ENCODE assay signal across 4 cellular contexts in the genomic region with DNA sequence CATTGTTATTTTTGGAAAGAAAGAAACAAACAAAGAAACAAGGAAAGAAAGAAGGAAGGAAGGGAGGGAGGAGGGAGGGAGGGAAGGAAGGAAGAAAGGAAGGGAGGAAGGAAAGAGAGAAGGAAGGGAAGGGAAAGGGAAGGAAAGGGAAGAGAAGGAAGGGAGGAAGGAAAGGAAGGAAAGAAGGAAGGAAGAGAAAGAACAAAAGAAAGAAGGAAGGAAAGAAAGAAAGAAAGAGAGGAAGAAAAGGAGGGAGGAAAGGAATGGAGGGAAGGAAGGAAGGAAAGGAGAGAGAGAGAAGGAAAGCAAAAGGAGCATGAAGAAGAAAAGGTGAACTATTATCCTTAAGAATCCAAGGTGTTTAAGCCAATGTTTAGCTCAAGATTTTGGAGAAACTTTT.
"Had no signal": no experiment of that assay in that cellular context is flagged by ENCODE, and none has a peak within 500 bp of the region (broad histone marks: within the 10 kb centered on the region; RNA-seq: fewer than 3 reads in every experiment).

No MANE protein-coding gene starts in this region.

- H3K9me3 Mint-ChIP-seq: GM23338, H9 had no signal

- DNase-seq: H9, KG1 had no signal

- H3K4me3 Mint-ChIP-seq: GM23338, H9, IgD-negative memory B cell had no signal

- H3K4me3 ChIP-seq: GM23338 had no signal

- H2AFZ ChIP-seq: GM23338 had no signal

- H3K4me2 ChIP-seq: GM23338 had no signal

- H3K27ac Mint-ChIP-seq: GM23338, H9, IgD-negative memory B cell had no signal
